8 cellular contexts compared by ENCODE assay signal in the genomic region with DNA sequence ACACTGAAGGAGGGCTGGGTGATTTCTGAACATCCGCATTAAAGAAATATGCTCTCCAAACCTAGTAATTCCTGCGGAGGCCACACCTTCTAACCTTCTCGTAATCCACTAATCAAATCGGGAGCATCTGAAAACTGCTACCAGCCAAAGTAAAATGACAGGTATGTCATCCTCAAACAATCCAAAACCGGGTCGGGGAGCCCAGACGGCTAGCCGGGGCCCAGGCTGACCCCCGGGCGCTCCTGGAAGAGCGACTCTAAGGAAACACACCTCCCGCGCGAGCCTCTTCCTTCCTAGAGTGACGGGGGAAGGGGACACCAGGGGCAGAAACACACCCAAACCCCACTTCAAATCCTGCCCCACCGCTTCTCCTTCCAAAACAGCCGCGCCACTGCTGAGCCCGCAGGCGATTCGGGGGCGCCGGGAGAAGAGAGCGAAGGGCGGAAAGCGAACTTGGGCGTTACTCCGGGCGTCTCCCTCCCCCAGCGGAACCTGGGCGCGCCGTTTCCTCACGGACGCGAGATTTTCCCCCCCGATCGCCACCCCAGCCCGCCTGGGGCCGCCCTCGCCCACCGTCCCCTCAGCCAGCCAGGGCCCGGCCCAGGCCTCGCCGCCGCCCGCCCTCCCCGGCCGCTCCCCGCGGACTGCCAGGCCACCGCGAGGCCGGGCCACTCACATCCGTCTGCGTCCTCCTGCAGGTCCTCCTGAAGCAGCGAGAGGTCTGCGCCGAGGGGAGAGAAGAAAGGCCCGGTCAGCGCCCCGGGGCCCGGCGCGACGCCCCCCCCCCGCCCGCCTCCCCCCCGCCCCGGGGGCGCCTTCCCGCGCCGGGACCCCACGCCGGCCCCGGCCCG. TPM values are rescaled to one million over a fixed set of nuclear protein-coding genes. Genes with fewer than 3 reads are reported as not detected.
A peak's percentile ranks its signal among the peaks of the same experiment; 100 is the strongest.
DNase-seq lines count a peak whose midpoint lies in the region; ATAC-seq and TF ChIP-seq lines count a peak whose summit lies in the region.

No MANE protein-coding gene starts in this region.

- DNase-seq in CD4-positive, CD25-positive, alpha-beta regulatory T cell: peak; percentile 26 to 54 (median 32)
- DNase-seq in RPMI7951 (ENCODE audit: low read depth) (peak; percentile 47), glutamatergic neuron (peak; percentile 79), nucleus accumbens (lab: John Stamatoyannopoulos, UW) (peak in 44 of 56 donors; percentile 5 to 73 (median 52)), tibial nerve (ENCODE audit: low spot score in 2 of 2) (peak; percentile 15 to 18)
- DNase-seq in activated naive CD4-positive, alpha-beta T cell treated with anti-CD3 and anti-CD28 coated beads, Interleukin-2, amount 10 ng/mL, durations not matched to agents 7 days and 5 days: peak; percentile 65

- H3K36me3 Mint-ChIP-seq in CD4-positive, CD25-positive, alpha-beta regulatory T cell: peaks cover 7% of the 10 kb centered on the region
- peaks cover 15% of the 10 kb centered on the region for H3K36me3 Mint-ChIP-seq in activated naive CD4-positive, alpha-beta T cell treated with anti-CD3 and anti-CD28 coated beads, Interleukin-2, amount 10 ng/mL, durations not matched to agents 7 days and 5 days
- peaks cover 3% of the 10 kb centered on the region for H3K36me3 Mint-ChIP-seq in glutamatergic neuron (ENCODE audit: unreplicated experiment)

- H3K27me3 Mint-ChIP-seq in CD4-positive, CD25-positive, alpha-beta regulatory T cell: no peaks in the 10 kb centered on the region
- peaks cover 8% of the 10 kb centered on the region for H3K27me3 Mint-ChIP-seq in activated naive CD4-positive, alpha-beta T cell treated with anti-CD3 and anti-CD28 coated beads, Interleukin-2, amount 10 ng/mL, durations not matched to agents 7 days and 5 days
- peaks cover 10% of the 10 kb centered on the region for H3K27me3 Mint-ChIP-seq in glutamatergic neuron (ENCODE audit: unreplicated experiment)

- peak overlapping the region; percentile 82 to 90 (median 88) for H3K27ac Mint-ChIP-seq in CD4-positive, CD25-positive, alpha-beta regulatory T cell
- H3K27ac Mint-ChIP-seq in activated naive CD4-positive, alpha-beta T cell treated with anti-CD3 and anti-CD28 coated beads, Interleukin-2, amount 10 ng/mL, durations not matched to agents 7 days and 5 days: peak overlapping the region; percentile 92
- H3K27ac Mint-ChIP-seq in glutamatergic neuron (ENCODE audit: unreplicated experiment): peak overlapping the region; percentile 95

- ATAC-seq in CD4-positive, CD25-positive, alpha-beta regulatory T cell (ENCODE audit: low read depth in 2 of 2): peak in 1 of 2 donors; percentile 8
- ATAC-seq in GM19351 (IDR thresholded peaks at IDR 0.05; ENCODE audit: unreplicated experiment) (peak; percentile 41), HG03457 (IDR thresholded peaks at IDR 0.05; ENCODE audit: unreplicated experiment) (peak; percentile 36)

- peak in 1 of 2 donors; percentile 28 for TF ChIP-seq EP300 in tibial nerve (IDR thresholded peaks at IDR 0.05)

- CTCF ChIA-PET in activated naive CD4-positive, alpha-beta T cell treated with anti-CD3 and anti-CD28 coated beads, Interleukin-2, amount 10 ng/mL, durations not matched to agents 7 days and 5 days (lab: Charles Lee): no interaction called here

- no peaks in the 10 kb centered on the region for H3K9me3 ChIP-seq in CD4-positive, CD25-positive, alpha-beta regulatory T cell (ENCODE audit: control insufficient read depth in 2 of 2, low read length in 2 of 2)
- no peaks in the 10 kb centered on the region for H3K9me3 ChIP-seq in tibial nerve

- no peak for TF ChIP-seq POLR2A in tibial nerve (IDR thresholded peaks at IDR 0.05)

- peaks cover 23% of the 10 kb centered on the region for H3K4me1 ChIP-seq in CD4-positive, CD25-positive, alpha-beta regulatory T cell (ENCODE audit: control insufficient read depth, insufficient read depth, low read length, poor library complexity, severe bottlenecking)
- H3K4me1 ChIP-seq in tibial nerve: peaks cover 0 to 52% (median 15%) of the 10 kb centered on the region in 4 donors

- H3K4me3 Mint-ChIP-seq in CD4-positive, CD25-positive, alpha-beta regulatory T cell: peak overlapping the region; percentile 86 to 97 (median 94)
- H3K4me3 Mint-ChIP-seq in activated naive CD4-positive, alpha-beta T cell treated with anti-CD3 and anti-CD28 coated beads, Interleukin-2, amount 10 ng/mL, durations not matched to agents 7 days and 5 days: peak overlapping the region; percentile 89
- peak overlapping the region; percentile 98 for H3K4me3 Mint-ChIP-seq in glutamatergic neuron (ENCODE audit: unreplicated experiment)

- H3K27me3 ChIP-seq in CD4-positive, CD25-positive, alpha-beta regulatory T cell (ENCODE audit: control insufficient read depth, insufficient read depth, low read length): no peaks in the 10 kb centered on the region
- no peaks in the 10 kb centered on the region for H3K27me3 ChIP-seq in tibial nerve

- H3K9me3 Mint-ChIP-seq in CD4-positive, CD25-positive, alpha-beta regulatory T cell: peaks cover 0 to 2% (median 0%) of the 10 kb centered on the region in 7 donors
- H3K9me3 Mint-ChIP-seq in activated naive CD4-positive, alpha-beta T cell treated with anti-CD3 and anti-CD28 coated beads, Interleukin-2, amount 10 ng/mL, durations not matched to agents 7 days and 5 days: no peaks in the 10 kb centered on the region
- peaks cover 12% of the 10 kb centered on the region for H3K9me3 Mint-ChIP-seq in glutamatergic neuron (ENCODE audit: unreplicated experiment)

- H3K4me1 Mint-ChIP-seq in CD4-positive, CD25-positive, alpha-beta regulatory T cell: peaks cover 12 to 49% (median 41%) of the 10 kb centered on the region in 4 donors
- H3K4me1 Mint-ChIP-seq in activated naive CD4-positive, alpha-beta T cell treated with anti-CD3 and anti-CD28 coated beads, Interleukin-2, amount 10 ng/mL, durations not matched to agents 7 days and 5 days: peaks cover 54% of the 10 kb centered on the region
- H3K4me1 Mint-ChIP-seq in glutamatergic neuron (ENCODE audit: low read depth, unreplicated experiment): peaks cover 20% of the 10 kb centered on the region

- WGBS in tibial nerve, 2 donors: 1% methylated on average over 23 to 31 of the region's 78 CpGs

- peak overlapping the region; percentile 79 for H3K4me3 ChIP-seq in CD4-positive, CD25-positive, alpha-beta regulatory T cell (ENCODE audit: low read depth, low read length)
- H3K4me3 ChIP-seq in tibial nerve: peak overlapping the region; percentile 68 to 94 (median 84)

- H3K36me3 ChIP-seq in CD4-positive, CD25-positive, alpha-beta regulatory T cell (ENCODE audit: control insufficient read depth, insufficient read depth, low read length): peaks cover 3% of the 10 kb centered on the region
- H3K36me3 ChIP-seq in tibial nerve: peaks cover 0 to 8% (median 0%) of the 10 kb centered on the region in 3 donors

- peak overlapping the region; percentile 61 for H3K27ac ChIP-seq in CD4-positive, CD25-positive, alpha-beta regulatory T cell (ENCODE audit: insufficient read depth, low read length, poor library complexity, severe bottlenecking)
- H3K27ac ChIP-seq in tibial nerve: peak overlapping the region; percentile 93 to 97 (median 94)

- TF ChIP-seq CTCF in glutamatergic neuron (IDR thresholded peaks at IDR 0.05; ENCODE audit: partially characterized antibody, unreplicated experiment): no peak
- no peak for TF ChIP-seq CTCF in tibial nerve (IDR thresholded peaks at IDR 0.05)

RNA-seq across cellular contexts. Expression of a gene that starts 0.6 kb away (rescaled TPM):
- 59.7 TPM for total RNA-seq in CD4-positive, CD25-positive, alpha-beta regulatory T cell
- 10 to 100 TPM in 3 of 4 donors, 1 to 10 TPM in 1; 8.9 to 21.6 (median 14.0) TPM for polyA plus RNA-seq in CD4-positive, CD25-positive, alpha-beta regulatory T cell
- 54.5 and 61.0 TPM in 2 replicates for total RNA-seq in RPMI7951 (2014; rRNA removed; shearing (Covaris generic))
- 136 TPM for total RNA-seq in glutamatergic neuron (ENCODE audit: unreplicated experiment)
- total RNA-seq in tibial nerve: 100 to 1,000 TPM in 3 of 4 donors, 10 to 100 TPM in 1; 97.7 to 124 (median 102) TPM

Comparison
In these comparisons a context has a peak if more than half of its experiments do, and no peak if none do; other contexts are left out.
1. DNase-seq: peak in every context shown above with its lines; median percentile 79 in glutamatergic neuron; 65 in activated naive CD4-positive, alpha-beta T cell treated with anti-CD3 and anti-CD28 coated beads, Interleukin-2, amount 10 ng/mL, durations not matched to agents 7 days and 5 days; 52 in nucleus accumbens; 47 in RPMI7951; 32 in CD4-positive, CD25-positive, alpha-beta regulatory T cell; 16 in tibial nerve.